In the genomic region with DNA sequence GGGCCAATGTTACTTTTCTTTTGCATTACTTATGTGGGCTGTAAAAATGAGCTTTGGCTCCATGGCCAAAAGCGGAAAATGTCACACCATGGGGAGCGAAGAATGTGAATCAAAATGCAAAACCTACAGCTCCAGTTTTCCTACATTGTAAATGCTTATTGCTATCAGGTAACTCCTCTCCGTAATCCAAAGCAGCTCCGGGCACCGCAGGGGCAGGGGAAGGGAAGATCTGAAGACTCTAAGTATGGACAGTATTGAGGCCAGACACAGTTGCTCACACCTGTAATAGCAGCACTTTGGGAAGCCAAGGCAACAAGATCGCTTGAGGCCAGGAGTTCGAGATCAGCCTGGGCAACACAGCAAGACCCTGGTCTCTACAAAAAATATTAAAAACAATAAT, we compare ENCODE assay signal across 1 cellular context.
TF ChIP-seq lines count a peak whose summit lies in the region.

No MANE protein-coding gene starts in this region.

TF ChIP-seq in HepG2, 621 proteins besides CTCF, POLR2A, EP300 and RAD21:
- TF ChIP-seq SPEN (CRISPR knock-in tag; IDR thresholded peaks at IDR 0.05; ENCODE audit: low read depth), result no peak
- TF ChIP-seq ZSCAN29 (CRISPR knock-in tag; conservative IDR thresholded peaks at IDR 0.05), result no peak
- no peak for TF ChIP-seq SP1 (IDR thresholded peaks at IDR 0.05)
- no peak for TF ChIP-seq SP1 (CRISPR knock-in tag; IDR thresholded peaks at IDR 0.05)
- no peak for TF ChIP-seq ZNF33A (CRISPR knock-in tag; IDR thresholded peaks at IDR 0.05; ENCODE audit: borderline replicate concordance)
- TF ChIP-seq ZNF672 (CRISPR knock-in tag; IDR thresholded peaks at IDR 0.05), result no peak
- TF ChIP-seq, protein P1, sequence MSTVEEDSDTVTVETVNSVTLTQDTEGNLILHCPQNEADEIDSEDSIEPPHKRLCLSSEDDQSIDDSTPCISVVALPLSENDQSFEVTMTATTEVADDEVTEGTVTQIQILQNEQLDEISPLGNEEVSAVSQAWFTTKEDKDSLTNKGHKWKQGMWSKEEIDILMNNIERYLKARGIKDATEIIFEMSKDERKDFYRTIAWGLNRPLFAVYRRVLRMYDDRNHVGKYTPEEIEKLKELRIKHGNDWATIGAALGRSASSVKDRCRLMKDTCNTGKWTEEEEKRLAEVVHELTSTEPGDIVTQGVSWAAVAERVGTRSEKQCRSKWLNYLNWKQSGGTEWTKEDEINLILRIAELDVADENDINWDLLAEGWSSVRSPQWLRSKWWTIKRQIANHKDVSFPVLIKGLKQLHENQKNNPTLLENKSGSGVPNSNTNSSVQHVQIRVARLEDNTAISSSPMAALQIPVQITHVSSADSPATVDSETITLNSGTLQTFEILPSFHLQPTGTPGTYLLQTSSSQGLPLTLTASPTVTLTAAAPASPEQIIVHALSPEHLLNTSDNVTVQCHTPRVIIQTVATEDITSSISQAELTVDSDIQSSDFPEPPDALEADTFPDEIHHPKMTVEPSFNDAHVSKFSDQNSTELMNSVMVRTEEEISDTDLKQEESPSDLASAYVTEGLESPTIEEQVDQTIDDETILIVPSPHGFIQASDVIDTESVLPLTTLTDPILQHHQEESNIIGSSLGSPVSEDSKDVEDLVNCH (CRISPR knock-in tag; IDR thresholded peaks at IDR 0.05), result no peak
- TF ChIP-seq ZNF605 (CRISPR knock-in tag; IDR thresholded peaks at IDR 0.05), result no peak
- TF ChIP-seq ZNF563 (CRISPR knock-in tag; IDR thresholded peaks at IDR 0.05), result no peak
- no peak for TF ChIP-seq SALL2 (CRISPR knock-in tag; IDR thresholded peaks at IDR 0.05)
- TF ChIP-seq, protein P2, sequence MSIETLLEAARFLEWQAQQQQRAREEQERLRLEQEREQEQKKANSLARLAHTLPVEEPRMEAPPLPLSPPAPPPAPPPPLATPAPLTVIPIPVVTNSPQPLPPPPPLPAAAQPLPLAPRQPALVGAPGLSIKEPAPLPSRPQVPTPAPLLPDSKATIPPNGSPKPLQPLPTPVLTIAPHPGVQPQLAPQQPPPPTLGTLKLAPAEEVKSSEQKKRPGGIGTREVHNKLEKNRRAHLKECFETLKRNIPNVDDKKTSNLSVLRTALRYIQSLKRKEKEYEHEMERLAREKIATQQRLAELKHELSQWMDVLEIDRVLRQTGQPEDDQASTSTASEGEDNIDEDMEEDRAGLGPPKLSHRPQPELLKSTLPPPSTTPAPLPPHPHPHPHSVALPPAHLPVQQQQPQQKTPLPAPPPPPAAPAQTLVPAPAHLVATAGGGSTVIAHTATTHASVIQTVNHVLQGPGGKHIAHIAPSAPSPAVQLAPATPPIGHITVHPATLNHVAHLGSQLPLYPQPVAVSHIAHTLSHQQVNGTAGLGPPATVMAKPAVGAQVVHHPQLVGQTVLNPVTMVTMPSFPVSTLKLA (IDR thresholded peaks at IDR 0.05), result no peak
- no peak for TF ChIP-seq YEATS2 (CRISPR knock-in tag; IDR thresholded peaks at IDR 0.05; ENCODE audit: borderline replicate concordance)
- TF ChIP-seq, protein P3, sequence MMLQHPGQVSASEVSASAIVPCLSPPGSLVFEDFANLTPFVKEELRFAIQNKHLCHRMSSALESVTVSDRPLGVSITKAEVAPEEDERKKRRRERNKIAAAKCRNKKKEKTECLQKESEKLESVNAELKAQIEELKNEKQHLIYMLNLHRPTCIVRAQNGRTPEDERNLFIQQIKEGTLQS (CRISPR knock-in tag; IDR thresholded peaks at IDR 0.05), result no peak
- TF ChIP-seq FOXK1 (CRISPR knock-in tag; IDR thresholded peaks at IDR 0.05; ENCODE audit: borderline replicate concordance, low read depth), result no peak
- TF ChIP-seq RXRA (CRISPR knock-in tag; IDR thresholded peaks at IDR 0.05), result no peak
